Comparison of ENCODE assay signal across 8 cellular contexts in genomic region chr11:35525501-35526175, GRCh38. TPM values are rescaled to one million over a fixed set of nuclear protein-coding genes. Genes with fewer than 3 reads are reported as not detected.
A peak's percentile ranks its signal among the peaks of the same experiment; 100 is the strongest.
DNase-seq lines count a peak whose midpoint lies in the region; ATAC-seq and TF ChIP-seq lines count a peak whose summit lies in the region.

PAMR1 (minus strand) TSS chr11:35525616; CDS start chr11:35525585, 31 bp downstream.

- peaks cover 3 to 7% of the 10 kb centered on the region in 2 donors for H3K4me1 Mint-ChIP-seq in stimulated activated naive B cell treated with anti-CD40 and anti-IgM and Interleukin-4, amounts not matched to agents 10 μg/mL and 1 μg/mL and 100 μg/mL, for 72 hours

- H3K36me3 ChIP-seq in ascending aorta (no peaks in the 10 kb centered on the region), MG63 (no peaks in the 10 kb centered on the region)

- H3K27ac Mint-ChIP-seq in stimulated activated naive B cell treated with anti-CD40 and anti-IgM and Interleukin-4, amounts not matched to agents 10 μg/mL and 1 μg/mL and 100 μg/mL, for 72 hours: no peak within 1 kb of the TSS

- H3K27me3 Mint-ChIP-seq in stimulated activated naive B cell treated with anti-CD40 and anti-IgM and Interleukin-4, amounts not matched to agents 10 μg/mL and 1 μg/mL and 100 μg/mL, for 72 hours: peaks cover 58 to 80% of the 10 kb centered on the region in 2 donors

- H3K9me3 ChIP-seq in ascending aorta: no peaks in the 10 kb centered on the region
- no peaks in the 10 kb centered on the region for H3K9me3 ChIP-seq in iPS-18c (ENCODE audit: control insufficient read depth, insufficient read depth, low read length)
- no peaks in the 10 kb centered on the region for H3K9me3 ChIP-seq in MG63

- intact Hi-C loops in ascending aorta (cut with DNase I): loop anchor here (5.0 kb wide), 1 partner anchor 57 kb away; no protein-coding TSS in a partner anchor

- peak; percentile 67 for ATAC-seq in GM21360 (IDR thresholded peaks at IDR 0.05; ENCODE audit: unreplicated experiment)
- peak; percentile 86 to 91 for ATAC-seq in stimulated activated naive B cell treated with anti-CD40 and anti-IgM and Interleukin-4, amounts not matched to agents 10 μg/mL and 1 μg/mL and 100 μg/mL, for 72 hours (replicated peaks)

- H3K4me3 Mint-ChIP-seq in stimulated activated naive B cell treated with anti-CD40 and anti-IgM and Interleukin-4, amounts not matched to agents 10 μg/mL and 1 μg/mL and 100 μg/mL, for 72 hours: no peak within 1 kb of the TSS

- peaks cover 0 to 1% of the 10 kb centered on the region in 2 donors for H3K9me3 Mint-ChIP-seq in stimulated activated naive B cell treated with anti-CD40 and anti-IgM and Interleukin-4, amounts not matched to agents 10 μg/mL and 1 μg/mL and 100 μg/mL, for 72 hours

- no peak for TF ChIP-seq CTCF in ascending aorta (IDR thresholded peaks at IDR 0.05)

- H3K36me3 Mint-ChIP-seq in stimulated activated naive B cell treated with anti-CD40 and anti-IgM and Interleukin-4, amounts not matched to agents 10 μg/mL and 1 μg/mL and 100 μg/mL, for 72 hours: no peaks in the 10 kb centered on the region

- no peaks in the 10 kb centered on the region for H3K27me3 ChIP-seq in ascending aorta
- H3K27me3 ChIP-seq in MG63: no peaks in the 10 kb centered on the region

- peak within 1 kb of the TSS; percentile 43 to 50 for H3K4me3 ChIP-seq in ascending aorta
- peak within 1 kb of the TSS; percentile 74 for H3K4me3 ChIP-seq in iPS-18c (ENCODE audit: insufficient read depth, low read depth, low read length)
- no peak within 1 kb of the TSS for H3K4me3 ChIP-seq in MG63

- no peak within 1 kb of the TSS for H3K27ac ChIP-seq in ascending aorta

- peak; percentile 45 for DNase-seq in A172 (ENCODE audit: low spot score)
- DNase-seq in ascending aorta (ENCODE audit: low spot score in 2 of 2): no peak
- DNase-seq in stimulated activated naive B cell treated with anti-CD40 and anti-IgM and Interleukin-4, amounts not matched to agents 10 μg/mL and 1 μg/mL and 100 μg/mL, for 72 hours: peak; percentile 19
- no peak for DNase-seq in superior temporal gyrus (ENCODE audit: extremely low spot score)
- DNase-seq in GOT3 (lab: John Stamatoyannopoulos, UW): no peak
- DNase-seq in MG63: no peak

- H3K4me1 ChIP-seq in ascending aorta: peaks cover 4 to 17% of the 10 kb centered on the region in 2 donors

RNA-seq across cellular contexts. Expression of gene PAMR1, which starts in this region (rescaled TPM):
- total RNA-seq in A172 (2014; rRNA removed; shearing (Covaris generic)): 0.43 and 0.53 TPM in 2 replicates
- total RNA-seq in ascending aorta: 4.6 TPM
- not detected in 2 replicates for total RNA-seq in MG63 (2014; rRNA removed; shearing (Covaris generic); ENCODE audit: low replicate concordance)

Comparison
In these comparisons a context has a peak if more than half of its experiments do, and no peak if none do; other contexts are left out.
1. Peak in DNase-seq in A172; RNA of the gene not detected or under 1 TPM.